In the genomic region with DNA sequence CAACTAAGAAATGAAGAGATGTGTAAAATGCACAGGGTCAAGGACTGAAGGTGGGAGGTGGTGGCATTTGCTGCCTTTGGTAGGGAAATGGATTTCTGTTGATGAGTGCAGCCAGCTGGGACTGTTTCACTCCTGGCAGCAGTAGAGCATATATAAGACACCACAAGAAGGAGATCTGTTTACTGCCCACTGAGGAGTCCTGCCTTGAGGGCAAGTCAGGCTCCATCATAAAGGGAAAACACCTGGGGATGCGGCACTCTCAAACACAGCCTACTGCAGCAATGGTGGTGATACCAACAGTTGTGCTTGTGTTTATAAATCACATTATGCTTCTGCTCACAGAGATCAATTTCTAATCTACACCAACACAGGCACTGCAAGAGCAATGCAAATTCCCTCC, we compare ENCODE assay signal across 14 cellular contexts.
DNase-seq lines count a peak whose midpoint lies in the region; ATAC-seq and TF ChIP-seq lines count a peak whose summit lies in the region.
"Had no signal": no experiment of that assay in that cellular context is flagged by ENCODE, and none has a peak within 500 bp of the region (broad histone marks: within the 10 kb centered on the region; RNA-seq: fewer than 3 reads in every experiment).

No MANE protein-coding gene starts in this region.

- H3K27me3 Mint-ChIP-seq in glutamatergic neuron (ENCODE audit: unreplicated experiment): no peaks in the 10 kb centered on the region

- no peaks in the 10 kb centered on the region for H3K9me3 Mint-ChIP-seq in glutamatergic neuron (ENCODE audit: unreplicated experiment)

- H3K4me3 Mint-ChIP-seq in glutamatergic neuron (ENCODE audit: unreplicated experiment): no peak overlapping the region
- H3K4me3 Mint-ChIP-seq: activated CD8-positive, alpha-beta T cell treated with anti-CD3 and anti-CD28 coated beads, Interleukin-2, amount 10 ng/mL, durations not matched to agents 7 days and 5 days; GM23338; mesothelial cell of epicardium had no signal

- ATAC-seq in GM19452 (IDR thresholded peaks at IDR 0.05; ENCODE audit: unreplicated experiment) (peak; percentile 32), HG02852 (IDR thresholded peaks at IDR 0.05; ENCODE audit: unreplicated experiment) (peak; percentile 41), HG03469 (IDR thresholded peaks at IDR 0.05; ENCODE audit: unreplicated experiment) (peak; percentile 36), left lobe of liver (no peak)
- ATAC-seq: activated CD8-positive, alpha-beta T cell treated with anti-CD3 and anti-CD28 coated beads, Interleukin-2, amount 10 ng/mL, durations not matched to agents 7 days and 5 days; GM23338 had no signal

- no peaks in the 10 kb centered on the region for H3K36me3 Mint-ChIP-seq in glutamatergic neuron (ENCODE audit: unreplicated experiment)
- H3K36me3 Mint-ChIP-seq: mesothelial cell of epicardium had no signal

- TF ChIP-seq CTCF in glutamatergic neuron (IDR thresholded peaks at IDR 0.05; ENCODE audit: partially characterized antibody, unreplicated experiment): no peak

- DNase-seq in ELF-1 (ENCODE audit: low read depth, low spot score): peak; percentile 27
- no peak for DNase-seq in NCI-H1092 treated with DMSO at 0.1 percent for 48 hours (lab: John Stamatoyannopoulos, UW)
- DNase-seq in left lobe of liver (ENCODE audit: low spot score): no peak
- no peak for DNase-seq in glutamatergic neuron
- no peak for DNase-seq in NCI-H526 (lab: John Stamatoyannopoulos, UW)
- DNase-seq: activated CD8-positive, alpha-beta T cell treated with anti-CD3 and anti-CD28 coated beads, Interleukin-2, amount 10 ng/mL, durations not matched to agents 7 days and 5 days; effector memory CD4-positive, alpha-beta T cell; Kasumi-1; NCI-H446 treated with DMSO at 0.1 percent for 48 hours had no signal

- no peak overlapping the region for H3K27ac Mint-ChIP-seq in glutamatergic neuron (ENCODE audit: unreplicated experiment)
- H3K27ac Mint-ChIP-seq: activated CD8-positive, alpha-beta T cell treated with anti-CD3 and anti-CD28 coated beads, Interleukin-2, amount 10 ng/mL, durations not matched to agents 7 days and 5 days; GM23338; mesothelial cell of epicardium had no signal

- H3K4me1 Mint-ChIP-seq in glutamatergic neuron (ENCODE audit: low read depth, unreplicated experiment): no peaks in the 10 kb centered on the region
- H3K4me1 Mint-ChIP-seq: GM23338, mesothelial cell of epicardium had no signal
